ENCODE assay signal across 8 cellular contexts in the genomic region with DNA sequence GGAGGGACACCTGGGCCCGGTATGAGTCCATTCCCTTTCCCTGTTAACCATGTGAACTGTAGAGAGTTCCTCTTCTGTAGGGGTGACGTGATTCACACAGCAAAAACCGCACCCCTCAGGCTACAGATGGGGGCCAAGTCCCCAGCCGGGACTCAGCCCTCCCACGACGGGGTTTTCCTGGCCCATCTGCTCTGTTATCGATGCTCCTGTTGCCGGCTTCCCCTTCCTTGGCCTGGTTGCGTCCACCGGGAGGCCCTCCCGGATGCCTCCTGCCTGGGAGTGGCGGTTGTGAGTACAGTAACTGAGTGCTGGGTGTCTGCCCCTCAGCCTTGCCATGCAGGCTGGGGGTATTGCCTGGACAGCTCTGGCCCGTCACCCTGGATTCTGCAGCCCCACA. TPM values are rescaled to one million over a fixed set of nuclear protein-coding genes. Genes with fewer than 3 reads are reported as not detected.
DNase-seq lines count a peak whose midpoint lies in the region; ATAC-seq and TF ChIP-seq lines count a peak whose summit lies in the region.

No MANE protein-coding gene starts in this region.

- DNase-seq in HCT116 (ENCODE audit: low read depth, low spot score) (no peak), NCI-H69 (lab: John Stamatoyannopoulos, UW) (peak; percentile 56), immature natural killer cell (no peak), NCI-H2081 (lab: John Stamatoyannopoulos, UW) (no peak), cerebellum (ENCODE audit: low spot score) (no peak)
- DNase-seq in activated naive CD4-positive, alpha-beta T cell treated with anti-CD3 and anti-CD28 coated beads, Interleukin-2, amount 50 U/mL, for 72 hours (ENCODE audit: low spot score in 2 of 2), result peak in 1 of 2 donors; percentile 80
- peak; percentile 26 to 54 (median 32) for DNase-seq in stimulated activated CD4-positive, alpha-beta T cell treated with anti-CD3 and anti-CD28 coated beads, TNF-alpha, amount 100 ng/mL, for 24 hours (ENCODE audit: low read depth in 3 of 3)

- H4K20me1 ChIP-seq in HCT116 (ENCODE audit: insufficient read depth), result no peaks in the 10 kb centered on the region

- peak overlapping the region; percentile 53 for H3K9ac ChIP-seq in HCT116 (ENCODE audit: low read length)

- no peaks in the 10 kb centered on the region for H3K9me3 ChIP-seq in HCT116 (ENCODE audit: control insufficient read depth in 1 of 2, insufficient read depth in 1 of 2, low read depth in 1 of 2, low read length in 2 of 2)

- no peaks in the 10 kb centered on the region for H3K9me3 Mint-ChIP-seq in activated naive CD4-positive, alpha-beta T cell treated with anti-CD3 and anti-CD28 coated beads, Interleukin-2, amount 50 U/mL, for 72 hours
- no peaks in the 10 kb centered on the region for H3K9me3 Mint-ChIP-seq in immature natural killer cell

- POLR2A ChIA-PET in HCT116 (lab: Charles Lee), result no interaction called here

- no peak for TF ChIP-seq RAD21 in HCT116 (IDR thresholded peaks at IDR 0.05; ENCODE audit: low read depth)

- H3K27ac Mint-ChIP-seq in activated naive CD4-positive, alpha-beta T cell treated with anti-CD3 and anti-CD28 coated beads, Interleukin-2, amount 50 U/mL, for 72 hours, result peak overlapping the region; percentile 14 to 82
- peak overlapping the region; percentile 78 to 96 (median 90) for H3K27ac Mint-ChIP-seq in immature natural killer cell

- RAD21 ChIA-PET in HCT116 (lab: Charles Lee; ENCODE audit: low non-redundant PET in 1 of 2, low total read pairs in 2 of 2, uncharacterized antibody in 2 of 2, unreplicated experiment in 2 of 2), result interaction anchor here in 1 of 2 experiments (0.8 kb wide), 1 partner anchor 474 kb away, joined by 3 read pairs; no protein-coding TSS in a partner anchor

- H3K27me3 Mint-ChIP-seq in immature natural killer cell (ENCODE audit: low read depth in 3 of 3), result peaks cover 13 to 25% (median 13%) of the 10 kb centered on the region in 3 donors

- H3K4me3 ChIP-seq in HCT116 (replicated peaks in 1 of 2; ENCODE audit: low read depth in 1 of 2, low read length in 2 of 2), result peak overlapping the region; percentile 38 to 55

- no TSS peak for BruUV-seq in HCT116 (replicated peaks; lab: Mats Ljungman, UMichigan)

- CTCF ChIA-PET in HCT116 (lab: Charles Lee), result interaction anchor here (0.8 to 2.2 kb wide), 10 partner anchors 9 to 501 kb away, joined by 3 to 10 read pairs (median 4); no protein-coding TSS in a partner anchor

- no peaks in the 10 kb centered on the region for H3K9me2 ChIP-seq in HCT116 (ENCODE audit: insufficient read depth)

- H3K27me3 ChIP-seq in HCT116 (ENCODE audit: insufficient read depth, low read length), result no peaks in the 10 kb centered on the region

- peak overlapping the region; percentile 49; the same call in 1 of the 2 replicates for H3K27ac ChIP-seq in HCT116 (ENCODE audit: low read depth, low read length)

- peaks cover 2 to 19% of the 10 kb centered on the region in 2 experiments; a peak in 3 of 4 replicates for H3K4me1 ChIP-seq in HCT116 (ENCODE audit: control insufficient read depth in 1 of 2, insufficient read depth in 2 of 2, low read length in 2 of 2)

- H3K36me3 Mint-ChIP-seq in activated naive CD4-positive, alpha-beta T cell treated with anti-CD3 and anti-CD28 coated beads, Interleukin-2, amount 50 U/mL, for 72 hours, result no peaks in the 10 kb centered on the region
- H3K36me3 Mint-ChIP-seq in immature natural killer cell, result no peaks in the 10 kb centered on the region

- peak overlapping the region; percentile 78 to 89 (median 87) for H3K4me3 Mint-ChIP-seq in immature natural killer cell

- peaks cover 36% of the 10 kb centered on the region for H3K79me2 ChIP-seq in HCT116 (ENCODE audit: insufficient read depth, low read length)

- intact Hi-C loops in HCT116 (cut with micrococcal nuclease), result loop anchor here (1.0 to 10.0 kb wide), 4 partner anchors 230 to 473 kb away; no protein-coding TSS in a partner anchor

- no peaks in the 10 kb centered on the region for H3K36me3 ChIP-seq in HCT116 (ENCODE audit: control insufficient read depth in 1 of 2, insufficient read depth in 2 of 2, low read length in 2 of 2)

- peaks cover 12% of the 10 kb centered on the region in 2 donors for H3K4me1 Mint-ChIP-seq in immature natural killer cell

- no peak for TF ChIP-seq POLR2A in HCT116 (IDR thresholded peaks at IDR 0.05; ENCODE audit: borderline replicate concordance, extremely low read depth, insufficient read depth, insufficient read length)

- H2AFZ ChIP-seq in HCT116 (ENCODE audit: low read depth, low read length, poor library complexity, severe bottlenecking), result no peak overlapping the region

- TF ChIP-seq CTCF in HCT116 (IDR thresholded peaks at IDR 0.05 in 2 of 3, conservative IDR thresholded peaks at IDR 0.05 in 1 of 3; ENCODE audit: borderline replicate concordance in 1 of 3, insufficient read depth in 1 of 3, low read depth in 2 of 3, low read length in 2 of 3), result no peak

- peak overlapping the region; percentile 93 for H3K4me2 ChIP-seq in HCT116 (ENCODE audit: low read length)

- peak; percentile 24 for ATAC-seq in GM18498 (IDR thresholded peaks at IDR 0.05; ENCODE audit: unreplicated experiment)
- peak; percentile 42 for ATAC-seq in HCT116
- ATAC-seq in activated naive CD4-positive, alpha-beta T cell treated with anti-CD3 and anti-CD28 coated beads, Interleukin-2, amount 50 U/mL, for 72 hours, result peak; percentile 44 to 76

TF ChIP-seq in HCT116, 20 proteins besides CTCF, POLR2A, EP300 and RAD21:
- TF ChIP-seq SIN3A (IDR thresholded peaks at IDR 0.05; ENCODE audit: low read depth) (no peak), ZFX (IDR thresholded peaks at IDR 0.05) (0 out of 2 replicates have a peak, but pooled peaks have one; percentile 14), FOSL1 (IDR thresholded peaks at IDR 0.05; ENCODE audit: low read depth) (no peak), EZH2 (IDR thresholded peaks at IDR 0.05) (no peak), SRF (IDR thresholded peaks at IDR 0.05; ENCODE audit: low read depth) (no peak), CEBPB (IDR thresholded peaks at IDR 0.05; ENCODE audit: low read depth) (no peak), YY1 (IDR thresholded peaks at IDR 0.05; ENCODE audit: extremely low read depth, insufficient replicate concordance, low read depth, low read length) (no peak), ELF1 (IDR thresholded peaks at IDR 0.05; ENCODE audit: borderline replicate concordance, low read depth) (no peak)
- TF ChIP-seq, protein P1, sequence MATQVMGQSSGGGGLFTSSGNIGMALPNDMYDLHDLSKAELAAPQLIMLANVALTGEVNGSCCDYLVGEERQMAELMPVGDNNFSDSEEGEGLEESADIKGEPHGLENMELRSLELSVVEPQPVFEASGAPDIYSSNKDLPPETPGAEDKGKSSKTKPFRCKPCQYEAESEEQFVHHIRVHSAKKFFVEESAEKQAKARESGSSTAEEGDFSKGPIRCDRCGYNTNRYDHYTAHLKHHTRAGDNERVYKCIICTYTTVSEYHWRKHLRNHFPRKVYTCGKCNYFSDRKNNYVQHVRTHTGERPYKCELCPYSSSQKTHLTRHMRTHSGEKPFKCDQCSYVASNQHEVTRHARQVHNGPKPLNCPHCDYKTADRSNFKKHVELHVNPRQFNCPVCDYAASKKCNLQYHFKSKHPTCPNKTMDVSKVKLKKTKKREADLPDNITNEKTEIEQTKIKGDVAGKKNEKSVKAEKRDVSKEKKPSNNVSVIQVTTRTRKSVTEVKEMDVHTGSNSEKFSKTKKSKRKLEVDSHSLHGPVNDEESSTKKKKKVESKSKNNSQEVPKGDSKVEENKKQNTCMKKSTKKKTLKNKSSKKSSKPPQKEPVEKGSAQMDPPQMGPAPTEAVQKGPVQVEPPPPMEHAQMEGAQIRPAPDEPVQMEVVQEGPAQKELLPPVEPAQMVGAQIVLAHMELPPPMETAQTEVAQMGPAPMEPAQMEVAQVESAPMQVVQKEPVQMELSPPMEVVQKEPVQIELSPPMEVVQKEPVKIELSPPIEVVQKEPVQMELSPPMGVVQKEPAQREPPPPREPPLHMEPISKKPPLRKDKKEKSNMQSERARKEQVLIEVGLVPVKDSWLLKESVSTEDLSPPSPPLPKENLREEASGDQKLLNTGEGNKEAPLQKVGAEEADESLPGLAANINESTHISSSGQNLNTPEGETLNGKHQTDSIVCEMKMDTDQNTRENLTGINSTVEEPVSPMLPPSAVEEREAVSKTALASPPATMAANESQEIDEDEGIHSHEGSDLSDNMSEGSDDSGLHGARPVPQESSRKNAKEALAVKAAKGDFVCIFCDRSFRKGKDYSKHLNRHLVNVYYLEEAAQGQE (IDR thresholded peaks at IDR 0.05; ENCODE audit: low read depth), result no peak

RNA-seq across cellular contexts. Expression of a gene that starts 0.8 kb away (rescaled TPM):
- total RNA-seq in HCT116 (2021; ENCODE audit: unreplicated experiment) (30.3 TPM), cerebellum (56.2 TPM)
- 26.1 and 35.2 TPM in 2 replicates for polyA plus RNA-seq in HCT116 (2012)
- 1 to 10 TPM; 2.1 to 7.6 TPM for total RNA-seq in activated naive CD4-positive, alpha-beta T cell treated with anti-CD3 and anti-CD28 coated beads, Interleukin-2, amount 50 U/mL, for 72 hours
- polyA plus RNA-seq in immature natural killer cell, result under 1 TPM; 0.05 to 0.17 (median 0.06) TPM

Comparison
In these comparisons a context has a peak if more than half of its experiments do, and no peak if none do; other contexts are left out.
1. DNase-seq: peak in NCI-H69 (single experiment) and stimulated activated CD4-positive, alpha-beta T cell treated with anti-CD3 and anti-CD28 coated beads, TNF-alpha, amount 100 ng/mL, for 24 hours (3 of 3); none in HCT116 (single experiment), immature natural killer cell (0 of 3), NCI-H2081 (0 of 2) and cerebellum (single experiment).
2. Peak in every context shown above with its lines, with median percentiles within 50 percentile points of each other: ATAC-seq.